24 cellular contexts compared by ENCODE assay signal in genomic region chr9:36959681-36960574, GRCh38.
DNase-seq lines count a peak whose midpoint lies in the region; ATAC-seq, FAIRE-seq and TF ChIP-seq lines count a peak whose summit lies in the region.
"Had no signal": no experiment of that assay in that cellular context is flagged by ENCODE, and none has a peak within 500 bp of the region (broad histone marks: within the 10 kb centered on the region; RNA-seq: fewer than 3 reads in every experiment).

No MANE protein-coding gene starts in this region.

- H3K27ac ChIP-seq in upper lobe of right lung (no peak overlapping the region), kidney (ENCODE audit: low read depth in 2 of 2, low read length in 2 of 2) (no peak overlapping the region)
- H3K27ac ChIP-seq: GM23248 had no signal

- TF ChIP-seq CTCF in bronchial epithelial cell (IDR thresholded peaks at IDR 0.05; ENCODE audit: insufficient read depth, low read length, severe bottlenecking): no peak
- TF ChIP-seq CTCF in upper lobe of right lung (IDR thresholded peaks at IDR 0.05): no peak
- TF ChIP-seq CTCF in kidney (IDR thresholded peaks at IDR 0.05; ENCODE audit: borderline replicate concordance, extremely low read depth, insufficient read depth): no peak

- H3K9ac ChIP-seq in kidney (ENCODE audit: low read length in 2 of 2): no peak overlapping the region
- H3K9ac ChIP-seq: GM23248 had no signal

- ATAC-seq in upper lobe of right lung: no peak
- ATAC-seq: HCT116 had no signal

- H3K36me3 ChIP-seq in bronchial epithelial cell (ENCODE audit: control insufficient read depth, insufficient read depth, low read length): no peaks in the 10 kb centered on the region
- no peaks in the 10 kb centered on the region for H3K36me3 ChIP-seq in upper lobe of right lung
- H3K36me3 ChIP-seq in kidney (ENCODE audit: control insufficient read depth in 1 of 2, insufficient read depth in 2 of 2, low read length in 2 of 2): no peaks in the 10 kb centered on the region

- DNase-seq in activated effector memory CD4-positive, alpha-beta T cell treated with anti-CD3 and anti-CD28 coated beads, Interleukin-2, amount 50 U/mL, for 16 hours: peak; percentile 50
- no peak for DNase-seq in activated effector memory CD4-positive, alpha-beta T cell treated with Interleukin-2 at 50 U/mL for 16 hours
- DNase-seq in bronchial epithelial cell (ENCODE audit: low read depth): peak; percentile 17
- peak; percentile 76 for DNase-seq in mesenteric fat pad (ENCODE audit: low spot score)
- DNase-seq in upper lobe of right lung: peak; percentile 56
- DNase-seq in RCC 7860 (ENCODE audit: low spot score): no peak
- DNase-seq in kidney: no peak
- DNase-seq in GM19240 (ENCODE audit: insufficient read length, low spot score): no peak
- DNase-seq: 8988T; BE2C; Caco-2; CD4-positive, CD25-positive, alpha-beta regulatory T cell; DMS153; GDM1; GM23248; KBM-7; MV-4-11; NCI-H187; NCI-H2107; NCI-H2227 treated with DMSO at 0.1 percent for 48 hours; NCI-H510A treated with DMSO at 0.1 percent for 48 hours; NCI-H774; SHP77 treated with DMSO at 0.1 percent for 48 hours had no signal

- H3K4me3 ChIP-seq in bronchial epithelial cell (ENCODE audit: low read depth, low read length) (no peak overlapping the region), upper lobe of right lung (no peak overlapping the region), kidney (ENCODE audit: low read length in 2 of 2) (no peak overlapping the region)
- H3K4me3 ChIP-seq: GM23248 had no signal

- peaks cover 8% of the 10 kb centered on the region for H3K27me3 ChIP-seq in bronchial epithelial cell (ENCODE audit: control insufficient read depth, insufficient read depth, low read length)
- peaks cover 11% of the 10 kb centered on the region for H3K27me3 ChIP-seq in upper lobe of right lung
- H3K27me3 ChIP-seq: BE2C had no signal

- no peaks in the 10 kb centered on the region for H3K4me1 ChIP-seq in upper lobe of right lung
- H3K4me1 ChIP-seq in kidney (ENCODE audit: control insufficient read depth in 1 of 2, insufficient read depth in 1 of 2, low read depth in 1 of 2, low read length in 2 of 2): no peaks in the 10 kb centered on the region
- H3K4me1 ChIP-seq: BE2C, Caco-2 had no signal

- FAIRE-seq in bronchial epithelial cell (lab: Jason Lieb, UNC): no peak
- no peak for FAIRE-seq in RCC 7860 (lab: Jason Lieb, UNC)
- no peak for FAIRE-seq in kidney (lab: Jason Lieb, UNC)

- H3K9me3 ChIP-seq in upper lobe of right lung (no peaks in the 10 kb centered on the region), kidney (ENCODE audit: control insufficient read depth in 1 of 2, low read length in 2 of 2) (no peaks in the 10 kb centered on the region)
- H3K9me3 ChIP-seq: BE2C, Caco-2 had no signal

- intact Hi-C loops in upper lobe of right lung (cut with DNase I): no loop called here
- intact Hi-C loops in kidney (cut with DNase I): no loop called here

Comparison
In these comparisons a context has a peak if more than half of its experiments do, and no peak if none do; other contexts are left out.
1. DNase-seq: peak in activated effector memory CD4-positive, alpha-beta T cell treated with anti-CD3 and anti-CD28 coated beads, Interleukin-2, amount 50 U/mL, for 16 hours (single experiment), bronchial epithelial cell (single experiment), mesenteric fat pad (single experiment) and upper lobe of right lung (single experiment); none in activated effector memory CD4-positive, alpha-beta T cell treated with Interleukin-2 at 50 U/mL for 16 hours (single experiment), RCC 7860 (single experiment), kidney (single experiment) and GM19240 (single experiment).